Comparison of ENCODE assay signal across 8 cellular contexts in the genomic region with DNA sequence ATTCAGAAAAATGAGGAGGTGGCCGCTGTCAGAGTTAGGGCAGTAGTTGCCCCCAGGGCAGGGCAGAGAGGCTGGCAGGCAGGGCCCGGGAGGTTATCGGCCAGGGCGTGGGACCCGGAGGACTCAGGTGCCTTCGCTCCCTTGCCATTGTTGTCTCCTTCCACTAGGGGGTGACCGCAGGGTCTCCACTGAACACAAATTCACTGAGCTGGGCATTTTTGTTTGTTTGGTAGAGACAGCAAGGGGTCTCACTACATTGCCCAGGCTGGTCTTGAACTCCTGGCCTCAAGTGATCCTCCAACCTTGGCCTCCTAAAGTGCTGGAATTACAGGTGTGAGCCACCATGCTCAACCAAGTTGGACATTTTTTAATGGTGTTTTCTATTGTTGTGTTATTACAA. TPM values are rescaled to one million over a fixed set of nuclear protein-coding genes. Genes with fewer than 3 reads are reported as not detected.
DNase-seq lines count a peak whose midpoint lies in the region; ATAC-seq, FAIRE-seq and TF ChIP-seq lines count a peak whose summit lies in the region.

No MANE protein-coding gene starts in this region.

- H3K27ac ChIP-seq in AG04450 (ENCODE audit: low read depth, low read length): no peak overlapping the region
- no peak overlapping the region for H3K27ac ChIP-seq in RWPE1

- H3K4me3 ChIP-seq in AG04450 (ENCODE audit: low read depth, low read length) (no peak overlapping the region), GM12864 (ENCODE audit: low read depth, low read length) (no peak overlapping the region)

- CTCF ChIA-PET in AG04450 (lab: Charles Lee) (interaction anchor here (0.6 to 1.2 kb wide), 4 partner anchors 14 to 333 kb away, joined by 3 to 6 read pairs (median 3); no protein-coding TSS in a partner anchor), RWPE1 (lab: Yijun Ruan, JAX) (interaction anchor here (0.6 to 0.9 kb wide), 2 partner anchors 12 to 43 kb away, joined by 3 read pairs; no protein-coding TSS in a partner anchor)

- POLR2A ChIA-PET in AG04450 (lab: Yijun Ruan, JAX) (no interaction called here), RWPE1 (lab: Yijun Ruan, JAX; ENCODE audit: low non-redundant PET) (interaction anchor here (0.9 kb wide), 1 partner anchor 34 kb away, joined by 3 read pairs; no protein-coding TSS in a partner anchor)

- no peak for FAIRE-seq in RCC 7860 (lab: Jason Lieb, UNC)

- TF ChIP-seq CTCF in AG04450 (IDR thresholded peaks at IDR 0.05; ENCODE audit: low read depth, low read length) (peak; percentile 54), GM12864 (IDR thresholded peaks at IDR 0.05; ENCODE audit: low read depth, low read length, missing control alignments) (peak; percentile 69), RWPE1 (conservative IDR thresholded peaks at IDR 0.05; ENCODE audit: low read depth) (0 out of 2 replicates have a peak, but pooled peaks have one; percentile 20)

- DNase-seq in AG04450 (ENCODE audit: low read depth, low spot score): no peak
- no peak for DNase-seq in GM12864 (ENCODE audit: low read depth)
- DNase-seq in RWPE1 (ENCODE audit: low spot score): peak; percentile 23
- DNase-seq in glomerular visceral epithelial cell (ENCODE audit: extremely low spot score): peak; percentile 13
- DNase-seq in NCI-H446 (lab: John Stamatoyannopoulos, UW): no peak
- DNase-seq in RCC 7860 (ENCODE audit: low spot score): no peak
- no peak for DNase-seq in T1000 (lab: John Stamatoyannopoulos, UW)

- no peak for ATAC-seq in GM18519 (IDR thresholded peaks at IDR 0.05; ENCODE audit: low FRiP score, unreplicated experiment)

- no peaks in the 10 kb centered on the region for H3K27me3 ChIP-seq in AG04450 (ENCODE audit: control insufficient read depth, insufficient read depth, low read length)

- H3K9me3 ChIP-seq in AG04450 (ENCODE audit: control insufficient read depth, insufficient read depth, low read length): peaks cover 9% of the 10 kb centered on the region; the same call in 1 of the 2 replicates

RNA-seq across cellular contexts. Expression of gene CARS2, which starts 25.1 kb away (rescaled TPM):
- 49.7 and 51.5 TPM in 2 replicates for polyA plus RNA-seq in AG04450 (2011; rRNA removed)
- polyA minus RNA-seq in AG04450 (2011; rRNA and poly(A)+ RNA removed): 34.9 and 36.5 TPM in 2 replicates

RNA-seq across cellular contexts. Expression of gene ING1, which starts 32.6 kb away (rescaled TPM):
- polyA plus RNA-seq in AG04450 (2011; rRNA removed): 8.7 TPM in 2 replicates
- 7.9 and 8.0 TPM in 2 replicates for polyA minus RNA-seq in AG04450 (2011; rRNA and poly(A)+ RNA removed)

Comparison
In these comparisons a context has a peak if more than half of its experiments do, and no peak if none do; other contexts are left out.
1. DNase-seq: peak in RWPE1 (single experiment) and glomerular visceral epithelial cell (single experiment); none in AG04450 (single experiment), GM12864 (single experiment), NCI-H446 (0 of 2), RCC 7860 (single experiment) and T1000 (single experiment).
2. Peak in every context shown above with its lines, with median percentiles within 50 percentile points of each other: CTCF ChIP-seq.